Comparison of ENCODE assay signal across 21 cellular contexts in genomic region chr2:132969371-132969985, GRCh38.
"Had no signal": no experiment of that assay in that cellular context is flagged by ENCODE, and none has a peak within 500 bp of the region (broad histone marks: within the 10 kb centered on the region; RNA-seq: fewer than 3 reads in every experiment).

No MANE protein-coding gene starts in this region.

- H3K27ac Mint-ChIP-seq: activated CD8-positive, alpha-beta memory T cell treated with anti-CD3 and anti-CD28 coated beads, Interleukin-2, amount 10 ng/mL, durations not matched to agents 7 days and 5 days; activated naive CD4-positive, alpha-beta T cell treated with anti-CD3 and anti-CD28 coated beads, Interleukin-2, amount 50 U/mL, for 72 hours; activated T-cell treated with anti-CD3 and anti-CD28 coated beads, Interleukin-2, amount 50 U/mL, for 24 hours; brain; dendritic cell treated with granulocyte-macrophage colony-stimulating factor and Interleukin-4, amounts not matched to agents 40 ng/mL and 50 ng/mL, for 4 days; endodermal cell; immature natural killer cell; nephron progenitor cell; stimulated activated memory B cell treated with anti-CD40 and anti-IgM and Interleukin-4, amounts not matched to agents 10 μg/mL and 1 μg/mL and 100 μg/mL, for 72 hours; T-helper 2 cell treated with Interferon-gamma antibody and Interleukin-4, amounts not matched to agents 5 μg/mL and 100 μg/mL, for 36 hours had no signal

- H3K27me3 Mint-ChIP-seq: activated CD8-positive, alpha-beta memory T cell treated with anti-CD3 and anti-CD28 coated beads, Interleukin-2, amount 10 ng/mL, durations not matched to agents 7 days and 5 days; activated T-cell treated with anti-CD3 and anti-CD28 coated beads, Interleukin-2, amount 50 U/mL, for 24 hours; dendritic cell treated with granulocyte-macrophage colony-stimulating factor and Interleukin-4, amounts not matched to agents 40 ng/mL and 50 ng/mL, for 4 days had no signal

- H3K4me1 Mint-ChIP-seq: activated CD8-positive, alpha-beta memory T cell treated with anti-CD3 and anti-CD28 coated beads, Interleukin-2, amount 10 ng/mL, durations not matched to agents 7 days and 5 days; endodermal cell; immature natural killer cell had no signal

- H3K4me3 Mint-ChIP-seq: activated CD8-positive, alpha-beta memory T cell treated with anti-CD3 and anti-CD28 coated beads, Interleukin-2, amount 10 ng/mL, durations not matched to agents 7 days and 5 days; activated T-cell treated with anti-CD3 and anti-CD28 coated beads, Interleukin-2, amount 50 U/mL, for 24 hours; brain; dendritic cell treated with granulocyte-macrophage colony-stimulating factor and Interleukin-4, amounts not matched to agents 40 ng/mL and 50 ng/mL, for 4 days; endodermal cell; immature natural killer cell; nephron progenitor cell; stimulated activated memory B cell treated with anti-CD40 and anti-IgM and Interleukin-4, amounts not matched to agents 10 μg/mL and 1 μg/mL and 100 μg/mL, for 72 hours; T-helper 2 cell treated with Interferon-gamma antibody and Interleukin-4, amounts not matched to agents 5 μg/mL and 100 μg/mL, for 36 hours had no signal

- H3K27ac ChIP-seq: prostate gland, spleen, tibial nerve had no signal

- DNase-seq: activated CD4-positive, alpha-beta T cell treated with anti-CD3 and anti-CD28 coated beads, Interleukin-2, amount 50 U/mL, for 4 hours; activated CD8-positive, alpha-beta memory T cell treated with anti-CD3 and anti-CD28 coated beads, Interleukin-2, amount 10 ng/mL, durations not matched to agents 7 days and 5 days; activated effector memory CD4-positive, alpha-beta T cell treated with anti-CD3 and anti-CD28 coated beads, Interleukin-2, amount 50 U/mL, for 16 hours; activated T-cell treated with anti-CD3 and anti-CD28 coated beads, Interleukin-2, amount 50 U/mL, for 24 hours; amygdala; cerebellar nuclear complex; endodermal cell; glutamatergic neuron; immature natural killer cell; nephron progenitor cell; spleen; stimulated activated CD4-positive, alpha-beta T cell treated with anti-CD3 and anti-CD28 coated beads, Interleukin-1b, Interleukin-23, amount 100 ng/mL, for 48 hours had no signal

- H3K4me3 ChIP-seq: prostate gland, spleen, tibial nerve had no signal

- H3K36me3 ChIP-seq: prostate gland, spleen, tibial nerve had no signal

- H3K9me3 ChIP-seq: prostate gland, tibial nerve had no signal

- H3K36me3 Mint-ChIP-seq: activated CD8-positive, alpha-beta memory T cell treated with anti-CD3 and anti-CD28 coated beads, Interleukin-2, amount 10 ng/mL, durations not matched to agents 7 days and 5 days; brain; stimulated activated memory B cell treated with anti-CD40 and anti-IgM and Interleukin-4, amounts not matched to agents 10 μg/mL and 1 μg/mL and 100 μg/mL, for 72 hours had no signal

- H3K9me3 Mint-ChIP-seq: activated T-cell treated with anti-CD3 and anti-CD28 coated beads, Interleukin-2, amount 50 U/mL, for 24 hours; dendritic cell treated with granulocyte-macrophage colony-stimulating factor and Interleukin-4, amounts not matched to agents 40 ng/mL and 50 ng/mL, for 4 days; endodermal cell; nephron progenitor cell; T-helper 2 cell treated with Interferon-gamma antibody and Interleukin-4, amounts not matched to agents 5 μg/mL and 100 μg/mL, for 36 hours had no signal

- ATAC-seq: activated CD4-positive, CD25-positive, alpha-beta regulatory T cell treated with anti-CD3 and anti-CD28 coated beads, Interleukin-2, amount 50 U/mL, for 24 hours; activated CD8-positive, alpha-beta memory T cell treated with anti-CD3 and anti-CD28 coated beads, Interleukin-2, amount 10 ng/mL, durations not matched to agents 7 days and 5 days; activated naive CD4-positive, alpha-beta T cell treated with anti-CD3 and anti-CD28 coated beads, Interleukin-2, amount 50 U/mL, for 72 hours; sciatic nerve; stimulated activated memory B cell treated with anti-CD40 and anti-IgM and Interleukin-4, amounts not matched to agents 10 μg/mL and 1 μg/mL and 100 μg/mL, for 72 hours had no signal

- H3K27me3 ChIP-seq: spleen, tibial nerve had no signal

- H3K4me1 ChIP-seq: prostate gland, spleen, tibial nerve had no signal
